ENCODE assay signal across 8 cellular contexts in genomic region chr12:121530600-121531355, GRCh38. TPM values are rescaled to one million over a fixed set of nuclear protein-coding genes. Genes with fewer than 3 reads are reported as not detected.
DNase-seq lines count a peak whose midpoint lies in the region; ATAC-seq and TF ChIP-seq lines count a peak whose summit lies in the region.

No MANE protein-coding gene starts in this region.

- H3K27me3 Mint-ChIP-seq in activated T-cell treated with anti-CD3 and anti-CD28 coated beads, Interleukin-2, amount 50 U/mL, for 24 hours, result no peaks in the 10 kb centered on the region

- H3K9me3 Mint-ChIP-seq in activated T-cell treated with anti-CD3 and anti-CD28 coated beads, Interleukin-2, amount 50 U/mL, for 24 hours, result no peaks in the 10 kb centered on the region

- no peak overlapping the region for H3K4me3 ChIP-seq in sigmoid colon

- H3K9me3 ChIP-seq in sigmoid colon, result no peaks in the 10 kb centered on the region

- TF ChIP-seq POLR2A in GM18951 (IDR thresholded peaks at IDR 0.05; ENCODE audit: extremely low read depth, insufficient read depth, insufficient read length) (peak; percentile 41), sigmoid colon (IDR thresholded peaks at IDR 0.05) (no peak)

- intact Hi-C loops in sigmoid colon (cut with DNase I), result loop anchor here (10.0 kb wide), 1 partner anchor 244 kb away; no protein-coding TSS in a partner anchor

- 65 to 66% methylated on average over 6 of the region's 6 CpGs for WGBS in sigmoid colon, 2 donors

- TF ChIP-seq CTCF in foreskin keratinocyte (conservative IDR thresholded peaks at IDR 0.05) (no peak), sigmoid colon (IDR thresholded peaks at IDR 0.05) (no peak)

- H3K36me3 Mint-ChIP-seq in activated T-cell treated with anti-CD3 and anti-CD28 coated beads, Interleukin-2, amount 50 U/mL, for 24 hours (ENCODE audit: low read depth), result peaks cover 37% of the 10 kb centered on the region

- ATAC-seq in foreskin keratinocyte (peak; percentile 28), GM21367 (IDR thresholded peaks at IDR 0.05; ENCODE audit: unreplicated experiment) (no peak)

- H3K27ac Mint-ChIP-seq in activated T-cell treated with anti-CD3 and anti-CD28 coated beads, Interleukin-2, amount 50 U/mL, for 24 hours, result peak overlapping the region; percentile 90

- H3K36me3 ChIP-seq in sigmoid colon, result peaks cover 0 to 15% (median 0%) of the 10 kb centered on the region in 4 donors

- H3K27ac ChIP-seq in foreskin keratinocyte (no peak overlapping the region), sigmoid colon (peak overlapping the region in 2 of 4 donors; percentile 6 to 52)

- H3K4me1 ChIP-seq in foreskin keratinocyte (no peaks in the 10 kb centered on the region), sigmoid colon (peaks cover 0 to 23% (median 16%) of the 10 kb centered on the region in 4 donors)

- no peak for TF ChIP-seq EP300 in sigmoid colon (IDR thresholded peaks at IDR 0.05)

- DNase-seq in NOMO-1 treated with dmso at 0.1 percent for 144 hours (lab: John Stamatoyannopoulos, UW; ENCODE audit: unreplicated experiment) (peak; percentile 74), foreskin keratinocyte (peak in 1 of 2 donors; percentile 2), sigmoid colon (peak; percentile 79), 8988T (no peak), NCI-H2029 (lab: John Stamatoyannopoulos, UW) (no peak)
- peak; percentile 66 for DNase-seq in activated T-cell treated with anti-CD3 and anti-CD28 coated beads, Interleukin-2, amount 50 U/mL, for 24 hours

- no peak overlapping the region for H3K4me3 Mint-ChIP-seq in activated T-cell treated with anti-CD3 and anti-CD28 coated beads, Interleukin-2, amount 50 U/mL, for 24 hours

- in situ Hi-C loops in GM18951 (cut with MboI; ENCODE audit: low sequenced_read_pairs, unreplicated experiment), result no loop called here

- no peaks in the 10 kb centered on the region for H3K27me3 ChIP-seq in foreskin keratinocyte
- H3K27me3 ChIP-seq in sigmoid colon, result no peaks in the 10 kb centered on the region

- peaks cover 45% of the 10 kb centered on the region for H3K4me1 Mint-ChIP-seq in activated T-cell treated with anti-CD3 and anti-CD28 coated beads, Interleukin-2, amount 50 U/mL, for 24 hours (ENCODE audit: low read depth)

RNA-seq across cellular contexts. Expression of gene KDM2B, which starts 50.0 kb away (rescaled TPM):
- total RNA-seq in foreskin keratinocyte (25.9 and 29.1 TPM in 2 replicates), sigmoid colon (10 to 100 TPM; 16.1 to 31.7 (median 18.5) TPM)
- polyA plus RNA-seq in foreskin keratinocyte (9.5 and 12.0 TPM in 2 replicates), sigmoid colon (10 to 100 TPM in 1 of 3 donors, 1 to 10 TPM in 2; 4.8 to 23.2 (median 9.9) TPM)

Comparison
In these comparisons a context has a peak if more than half of its experiments do, and no peak if none do; other contexts are left out.
1. DNase-seq: peak in NOMO-1 treated with dmso at 0.1 percent for 144 hours (single experiment), activated T-cell treated with anti-CD3 and anti-CD28 coated beads, Interleukin-2, amount 50 U/mL, for 24 hours (single experiment) and sigmoid colon (single experiment); none in 8988T (single experiment) and NCI-H2029 (single experiment).